ENCODE assay signal across 23 cellular contexts in the genomic region with DNA sequence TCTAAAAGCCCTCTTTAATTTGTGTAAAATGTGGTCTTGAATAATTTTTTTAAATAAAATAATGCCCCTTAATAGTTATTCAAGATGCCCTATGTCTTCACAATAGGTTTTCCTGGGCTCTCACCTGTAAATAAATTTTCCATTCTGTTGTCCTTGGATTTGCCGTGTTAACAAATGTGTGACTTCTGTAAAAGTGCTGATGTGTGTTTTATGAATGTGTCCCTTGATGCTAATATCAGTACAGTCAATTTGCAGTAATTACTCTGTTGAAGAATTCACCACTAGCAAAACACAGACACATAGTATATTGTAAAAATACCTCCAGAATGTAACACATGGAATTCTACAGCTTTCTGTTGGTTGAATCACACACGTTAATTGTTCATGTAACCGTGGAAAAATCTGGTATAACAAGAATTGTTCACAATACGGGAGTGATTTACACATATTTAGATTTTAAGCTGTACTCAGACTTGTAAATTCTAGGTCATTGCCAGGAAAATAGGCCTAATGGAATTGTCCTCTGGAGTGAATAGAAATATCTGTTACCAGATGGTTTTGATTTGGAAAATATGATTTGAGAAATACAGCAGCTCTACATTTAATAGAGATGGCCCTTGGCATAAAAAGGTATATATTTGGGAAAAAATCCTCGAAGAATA. TPM values are rescaled to one million over a fixed set of nuclear protein-coding genes. Genes with fewer than 3 reads are reported as not detected.
"Had no signal": no experiment of that assay in that cellular context is flagged by ENCODE, and none has a peak within 500 bp of the region (broad histone marks: within the 10 kb centered on the region; RNA-seq: fewer than 3 reads in every experiment).

No MANE protein-coding gene starts in this region.

- DNase-seq: activated CD4-positive, alpha-beta memory T cell treated with anti-CD3 and anti-CD28 coated beads, Interleukin-2, amount 10 ng/mL, durations not matched to agents 7 days and 5 days; activated CD4-positive, alpha-beta T cell treated with anti-CD3 and anti-CD28 coated beads, Interleukin-2, amount 10 ng/mL, durations not matched to agents 24 days and 14 days; activated effector memory CD4-positive, alpha-beta T cell treated with Interleukin-2 at 50 U/mL for 16 hours; activated naive CD4-positive, alpha-beta T cell treated with anti-CD3 and anti-CD28 coated beads for 36 hours; activated T-cell treated with anti-CD3 and anti-CD28 coated beads, Interleukin-2, amount 50 U/mL, for 72 hours; body of pancreas; hippocampal formation; kidney glomerular epithelial cell; left lung; mammary epithelial cell; midbrain; natural killer cell; stimulated activated CD4-positive, alpha-beta T cell treated with anti-CD3 and anti-CD28 coated beads, Interleukin-4, amount 100 ng/mL, for 24 hours; stimulated activated naive CD4-positive, alpha-beta T cell treated with Interleukin-2 at 50 U/mL for 16 hours; upper lobe of right lung had no signal

- ATAC-seq: activated CD4-positive, CD25-positive, alpha-beta regulatory T cell treated with anti-CD3 and anti-CD28 coated beads, Interleukin-2, amount 50 U/mL, for 24 hours; activated T-cell treated with anti-CD3 and anti-CD28 coated beads, Interleukin-2, amount 50 U/mL, for 72 hours; body of pancreas; left lung; natural killer cell; upper lobe of right lung had no signal

- H3K4me1 ChIP-seq: body of pancreas, left lung, prostate gland, right atrium auricular region, upper lobe of right lung had no signal

- H3K4me1 Mint-ChIP-seq: activated CD4-positive, alpha-beta memory T cell treated with anti-CD3 and anti-CD28 coated beads, Interleukin-2, amount 10 ng/mL, durations not matched to agents 7 days and 5 days; activated CD4-positive, alpha-beta T cell treated with anti-CD3 and anti-CD28 coated beads, Interleukin-2, amount 10 ng/mL, durations not matched to agents 24 days and 14 days; natural killer cell had no signal

- H3K27me3 ChIP-seq: body of pancreas, cardiac muscle cell, left lung, right atrium auricular region, upper lobe of right lung had no signal

- H3K27me3 Mint-ChIP-seq: activated CD4-positive, alpha-beta memory T cell treated with anti-CD3 and anti-CD28 coated beads, Interleukin-2, amount 10 ng/mL, durations not matched to agents 7 days and 5 days had no signal

- H3K27ac ChIP-seq: body of pancreas, cardiac muscle cell, left lung, prostate gland, right atrium auricular region, thoracic aorta, upper lobe of right lung had no signal

- H3K36me3 ChIP-seq: cardiac muscle cell, left lung, prostate gland, right atrium auricular region, thoracic aorta, upper lobe of right lung had no signal

- H3K4me3 ChIP-seq: body of pancreas, cardiac muscle cell, left lung, prostate gland, right atrium auricular region, thoracic aorta, upper lobe of right lung had no signal

- H3K4me3 Mint-ChIP-seq: activated CD4-positive, alpha-beta memory T cell treated with anti-CD3 and anti-CD28 coated beads, Interleukin-2, amount 10 ng/mL, durations not matched to agents 7 days and 5 days; activated CD4-positive, alpha-beta T cell treated with anti-CD3 and anti-CD28 coated beads, Interleukin-2, amount 10 ng/mL, durations not matched to agents 24 days and 14 days; activated naive CD4-positive, alpha-beta T cell treated with anti-CD3 and anti-CD28 coated beads for 36 hours; activated T-cell treated with anti-CD3 and anti-CD28 coated beads, Interleukin-2, amount 50 U/mL, for 72 hours; natural killer cell had no signal

- H3K9me3 ChIP-seq: body of pancreas, left lung, prostate gland, thoracic aorta had no signal

- H3K9me3 Mint-ChIP-seq: activated CD4-positive, alpha-beta T cell treated with anti-CD3 and anti-CD28 coated beads, Interleukin-2, amount 10 ng/mL, durations not matched to agents 24 days and 14 days; activated naive CD4-positive, alpha-beta T cell treated with anti-CD3 and anti-CD28 coated beads for 36 hours had no signal

- H3K27ac Mint-ChIP-seq: activated CD4-positive, alpha-beta memory T cell treated with anti-CD3 and anti-CD28 coated beads, Interleukin-2, amount 10 ng/mL, durations not matched to agents 7 days and 5 days; activated CD4-positive, alpha-beta T cell treated with anti-CD3 and anti-CD28 coated beads, Interleukin-2, amount 10 ng/mL, durations not matched to agents 24 days and 14 days; activated naive CD4-positive, alpha-beta T cell treated with anti-CD3 and anti-CD28 coated beads for 36 hours; activated T-cell treated with anti-CD3 and anti-CD28 coated beads, Interleukin-2, amount 50 U/mL, for 72 hours; natural killer cell had no signal

RNA-seq across cellular contexts. Expression of gene KCNK2, which starts 36.8 kb away (rescaled TPM):
- total RNA-seq: activated CD4-positive, alpha-beta memory T cell treated with anti-CD3 and anti-CD28 coated beads, Interleukin-2, amount 10 ng/mL, durations not matched to agents 7 days and 5 days; activated CD4-positive, alpha-beta T cell treated with anti-CD3 and anti-CD28 coated beads, Interleukin-2, amount 10 ng/mL, durations not matched to agents 24 days and 14 days; activated naive CD4-positive, alpha-beta T cell treated with anti-CD3 and anti-CD28 coated beads for 36 hours; activated T-cell treated with anti-CD3 and anti-CD28 coated beads, Interleukin-2, amount 50 U/mL, for 72 hours; cardiac muscle cell; epithelial cell of proximal tubule; natural killer cell; osteocyte; T-helper 2 cell treated with Interferon-gamma antibody and Interleukin-4, amounts not matched to agents 100 ng/mL and 5 ng/mL, for 36 hours had no signal
